In genomic region chr7:4683043-4683883, GRCh38 we compare ENCODE assay signal across 8 cellular contexts. TPM values are rescaled to one million over a fixed set of nuclear protein-coding genes. Genes with fewer than 3 reads are reported as not detected.
DNase-seq lines count a peak whose midpoint lies in the region; ATAC-seq and TF ChIP-seq lines count a peak whose summit lies in the region.

No MANE protein-coding gene starts in this region.

- DNase-seq in GM06990 (ENCODE audit: extremely low read depth, insufficient read length) (peak; percentile 49), RPMI8226 (peak; percentile 19), body of pancreas (peak in 2 of 4 donors; percentile 24 to 26), left lobe of liver (ENCODE audit: low spot score) (peak; percentile 49), superior temporal gyrus (ENCODE audit: extremely low spot score) (no peak)
- peak; percentile 37 for DNase-seq in stimulated activated naive CD8-positive, alpha-beta T cell treated with anti-CD3 and anti-CD28 coated beads, Interleukin-15, Interleukin-2, amounts not matched to agents 100 U/mL and 50 U/mL, for 24 hours
- no peak for DNase-seq in central memory CD4-positive, alpha-beta T cell

- H3K27me3 ChIP-seq in GM06990 (replicated peaks; ENCODE audit: control insufficient read depth, insufficient read depth, low read length) (no peaks in the 10 kb centered on the region), body of pancreas (no peaks in the 10 kb centered on the region)

- TF ChIP-seq CTCF in GM06990 (IDR thresholded peaks at IDR 0.05; ENCODE audit: insufficient read depth, low read length, poor library complexity, severe bottlenecking) (no peak), body of pancreas (IDR thresholded peaks at IDR 0.05) (no peak)

- H3K4me1 ChIP-seq in body of pancreas, result peaks cover 34% of the 10 kb centered on the region

- peak overlapping the region; percentile 63 to 87 (median 77) for H3K27ac ChIP-seq in body of pancreas

- H3K36me3 ChIP-seq in GM06990 (ENCODE audit: control insufficient read depth, insufficient read depth, low read length) (no peaks in the 10 kb centered on the region), body of pancreas (replicated peaks in 1 of 2; ENCODE audit: insufficient read depth in 1 of 2, low read depth in 2 of 2) (no peaks in the 10 kb centered on the region)

- no peak for TF ChIP-seq POLR2A in body of pancreas (IDR thresholded peaks at IDR 0.05)

- WGBS in body of pancreas, 2 donors, result 3 to 4% methylated on average over 4 to 21 of the region's 23 CpGs

- H3K4me3 ChIP-seq in GM06990 (replicated peaks; ENCODE audit: low read depth, low read length) (peak overlapping the region; percentile 88), body of pancreas (peak overlapping the region; percentile 68 to 74)

- ATAC-seq in body of pancreas (no peak), left lobe of liver (peak; percentile 50), GM21390 (IDR thresholded peaks at IDR 0.05; ENCODE audit: unreplicated experiment) (no peak)
- no peak for ATAC-seq in stimulated activated naive CD8-positive, alpha-beta T cell treated with anti-CD3 and anti-CD28 coated beads, Interleukin-15, Interleukin-2, amounts not matched to agents 100 U/mL and 50 U/mL, for 24 hours

- intact Hi-C loops in body of pancreas (cut with DNase I), result loop anchor here (5.0 kb wide), 2 partner anchors 41 to 64 kb away; no protein-coding TSS in a partner anchor

- H3K9me3 ChIP-seq in body of pancreas, result no peaks in the 10 kb centered on the region

RNA-seq across cellular contexts. Expression of gene FOXK1, which starts 1.2 kb away (rescaled TPM):
- total RNA-seq in body of pancreas (10 to 100 TPM; 16.2 to 17.6 TPM), left lobe of liver (8.4 TPM)

Comparison
In these comparisons a context has a peak if more than half of its experiments do, and no peak if none do; other contexts are left out.
1. DNase-seq: peak in GM06990 (single experiment), RPMI8226 (single experiment), left lobe of liver (single experiment) and stimulated activated naive CD8-positive, alpha-beta T cell treated with anti-CD3 and anti-CD28 coated beads, Interleukin-15, Interleukin-2, amounts not matched to agents 100 U/mL and 50 U/mL, for 24 hours (single experiment); none in superior temporal gyrus (single experiment) and central memory CD4-positive, alpha-beta T cell (single experiment).